8 cellular contexts compared by ENCODE assay signal in genomic region chr2:200810967-200811335, GRCh38. TPM values are rescaled to one million over a fixed set of nuclear protein-coding genes. Genes with fewer than 3 reads are reported as not detected.
DNase-seq lines count a peak whose midpoint lies in the region; ATAC-seq and TF ChIP-seq lines count a peak whose summit lies in the region.

No MANE protein-coding gene starts in this region.

- H3K4me2 ChIP-seq in SK-N-SH = peak overlapping the region; percentile 82

- intact Hi-C loops in esophagus squamous epithelium (cut with DNase I) = loop anchor here (5.0 kb wide), 2 partner anchors 51 to 94 kb away; partner anchors contain the start of gene CLK1

- peak overlapping the region; percentile 77 to 98 for H3K27ac ChIP-seq in SK-N-SH (ENCODE audit: low read depth in 2 of 2, low read length in 1 of 2)
- peak overlapping the region; percentile 95 to 100 (median 99) for H3K27ac ChIP-seq in esophagus squamous epithelium

- H3K4me1 ChIP-seq in SK-N-SH (ENCODE audit: control insufficient read depth in 1 of 2, insufficient read depth in 2 of 2, low read depth in 1 of 2, low read length in 1 of 2) (peaks cover 12 to 20% of the 10 kb centered on the region in 2 experiments; a peak in 3 of 4 replicates), esophagus squamous epithelium (peaks cover 18 to 50% (median 35%) of the 10 kb centered on the region in 3 donors)

- no peaks in the 10 kb centered on the region for H3K27me3 Mint-ChIP-seq in progenitor cell of endocrine pancreas

- no peak for TF ChIP-seq RAD21 in SK-N-SH (IDR thresholded peaks at IDR 0.05; ENCODE audit: low read length)

- H3K9me3 ChIP-seq in SK-N-SH (no peaks in the 10 kb centered on the region), esophagus squamous epithelium (no peaks in the 10 kb centered on the region)

- peaks cover 37% of the 10 kb centered on the region for H4K20me1 ChIP-seq in SK-N-SH (ENCODE audit: insufficient read depth)

- H3K27ac Mint-ChIP-seq in progenitor cell of endocrine pancreas = peak overlapping the region; percentile 99

- 13% methylated on average over 10 of the region's 13 CpGs for WGBS in SK-N-SH (ENCODE audit: low lambda C conversion rate)
- WGBS in esophagus squamous epithelium, 2 donors = 7 to 10% methylated on average over 6 to 13 of the region's 13 CpGs

- CTCF ChIA-PET in SK-N-SH (lab: Yijun Ruan, JAX) = interaction anchor here (0.7 to 3.0 kb wide), 3 partner anchors 79 to 964 kb away, joined by 3 to 18 read pairs (median 3); partner anchors contain the start of gene NIF3L1

- peak overlapping the region; percentile 98 for H3K4me3 Mint-ChIP-seq in progenitor cell of endocrine pancreas (ENCODE audit: low read depth)

- peaks cover 42% of the 10 kb centered on the region for H3K79me2 ChIP-seq in SK-N-SH (ENCODE audit: insufficient read depth)

- H3K4me1 Mint-ChIP-seq in progenitor cell of endocrine pancreas (ENCODE audit: low read depth) = peaks cover 22% of the 10 kb centered on the region

- no peak for ATAC-seq in HG02798 (IDR thresholded peaks at IDR 0.05; ENCODE audit: poor library complexity, unreplicated experiment)

- H3K4me3 ChIP-seq in GM08714 (ENCODE audit: low read length) (peak overlapping the region; percentile 75; the same call in 1 of the 2 replicates), SK-N-SH (ENCODE audit: low read depth in 2 of 2, low read length in 1 of 2) (peak overlapping the region; percentile 76 to 87), esophagus squamous epithelium (peak overlapping the region; percentile 68 to 99 (median 90))

- TF ChIP-seq POLR2A in esophagus squamous epithelium (IDR thresholded peaks at IDR 0.05) = peak in 1 of 4 donors; percentile 46

- peak overlapping the region; percentile 57; the same call in 1 of the 2 replicates for H2AFZ ChIP-seq in SK-N-SH (ENCODE audit: low read depth)

- peak overlapping the region; percentile 98 for H3K9ac ChIP-seq in SK-N-SH

- H3K36me3 Mint-ChIP-seq in progenitor cell of endocrine pancreas (ENCODE audit: insufficient read depth) = peaks cover 15% of the 10 kb centered on the region

- H3K9me2 ChIP-seq in SK-N-SH = no peaks in the 10 kb centered on the region

- H3K36me3 ChIP-seq in SK-N-SH (replicated peaks in 1 of 2; ENCODE audit: control insufficient read depth in 1 of 2, insufficient read depth in 2 of 2, low read length in 1 of 2) (peaks cover 29 to 32% of the 10 kb centered on the region in 2 experiments), esophagus squamous epithelium (peaks cover 0 to 29% (median 0%) of the 10 kb centered on the region in 3 donors)

- no peak for TF ChIP-seq EP300 in SK-N-SH (IDR thresholded peaks at IDR 0.05; ENCODE audit: borderline replicate concordance in 1 of 2, low read depth in 1 of 2, low read length in 1 of 2)

- DNase-seq in SK-N-SH = peak; percentile 25
- DNase-seq in esophagus squamous epithelium (lab: John Stamatoyannopoulos, UW) = no peak
- DNase-seq in progenitor cell of endocrine pancreas (ENCODE audit: low spot score, unreplicated experiment) = no peak
- DNase-seq in NCI-H2029 treated with DMSO at 0.1 percent for 48 hours (lab: John Stamatoyannopoulos, UW) = no peak
- no peak for DNase-seq in NCI-H69 (lab: John Stamatoyannopoulos, UW)
- no peak for DNase-seq in NCI-H524 (lab: John Stamatoyannopoulos, UW)

- H3F3A ChIP-seq in SK-N-SH (replicated peaks; ENCODE audit: insufficient read depth) = peaks cover 12% of the 10 kb centered on the region

- H3K9me3 Mint-ChIP-seq in progenitor cell of endocrine pancreas (ENCODE audit: low read depth) = no peaks in the 10 kb centered on the region

- TF ChIP-seq CTCF in SK-N-SH (IDR thresholded peaks at IDR 0.05) = no peak
- TF ChIP-seq CTCF in esophagus squamous epithelium (IDR thresholded peaks at IDR 0.05) = no peak
- TF ChIP-seq CTCF in progenitor cell of endocrine pancreas (IDR thresholded peaks at IDR 0.05; ENCODE audit: unreplicated experiment) = no peak

- H3K27me3 ChIP-seq in SK-N-SH (ENCODE audit: insufficient read depth) (no peaks in the 10 kb centered on the region), esophagus squamous epithelium (no peaks in the 10 kb centered on the region)

- POLR2A ChIA-PET in SK-N-SH (lab: Yijun Ruan, JAX) = interaction anchor here (1.0 to 2.0 kb wide), 2 partner anchors 53 to 98 kb away, joined by 4 to 6 read pairs; partner anchors contain the start of gene CLK1

TF ChIP-seq in SK-N-SH, 30 proteins besides CTCF, POLR2A, EP300 and RAD21 (continues in another document):
- TF ChIP-seq, protein P1, sequence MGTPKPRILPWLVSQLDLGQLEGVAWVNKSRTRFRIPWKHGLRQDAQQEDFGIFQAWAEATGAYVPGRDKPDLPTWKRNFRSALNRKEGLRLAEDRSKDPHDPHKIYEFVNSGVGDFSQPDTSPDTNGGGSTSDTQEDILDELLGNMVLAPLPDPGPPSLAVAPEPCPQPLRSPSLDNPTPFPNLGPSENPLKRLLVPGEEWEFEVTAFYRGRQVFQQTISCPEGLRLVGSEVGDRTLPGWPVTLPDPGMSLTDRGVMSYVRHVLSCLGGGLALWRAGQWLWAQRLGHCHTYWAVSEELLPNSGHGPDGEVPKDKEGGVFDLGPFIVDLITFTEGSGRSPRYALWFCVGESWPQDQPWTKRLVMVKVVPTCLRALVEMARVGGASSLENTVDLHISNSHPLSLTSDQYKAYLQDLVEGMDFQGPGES (IDR thresholded peaks at IDR 0.05; ENCODE audit: low read depth, low read length) = 0 out of 2 replicates have a peak, but pooled peaks have one; percentile 51
- TF ChIP-seq SMC3 (IDR thresholded peaks at IDR 0.05; ENCODE audit: low read depth, low read length) = no peak
- TF ChIP-seq, protein P2, sequence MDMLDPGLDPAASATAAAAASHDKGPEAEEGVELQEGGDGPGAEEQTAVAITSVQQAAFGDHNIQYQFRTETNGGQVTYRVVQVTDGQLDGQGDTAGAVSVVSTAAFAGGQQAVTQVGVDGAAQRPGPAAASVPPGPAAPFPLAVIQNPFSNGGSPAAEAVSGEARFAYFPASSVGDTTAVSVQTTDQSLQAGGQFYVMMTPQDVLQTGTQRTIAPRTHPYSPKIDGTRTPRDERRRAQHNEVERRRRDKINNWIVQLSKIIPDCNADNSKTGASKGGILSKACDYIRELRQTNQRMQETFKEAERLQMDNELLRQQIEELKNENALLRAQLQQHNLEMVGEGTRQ (IDR thresholded peaks at IDR 0.05; ENCODE audit: borderline replicate concordance, low read depth, low read length) = no peak
- TF ChIP-seq RFX5 (IDR thresholded peaks at IDR 0.05; ENCODE audit: low read length) = no peak
- no peak for TF ChIP-seq RCOR1 (IDR thresholded peaks at IDR 0.05; ENCODE audit: low read length)
- no peak for TF ChIP-seq SIN3A (IDR thresholded peaks at IDR 0.05; ENCODE audit: borderline replicate concordance, low read depth, low read length)
- no peak for TF ChIP-seq YY1 (IDR thresholded peaks at IDR 0.05; ENCODE audit: low read depth)
- TF ChIP-seq JUND (IDR thresholded peaks at IDR 0.05) = no peak
- TF ChIP-seq, protein P3, sequence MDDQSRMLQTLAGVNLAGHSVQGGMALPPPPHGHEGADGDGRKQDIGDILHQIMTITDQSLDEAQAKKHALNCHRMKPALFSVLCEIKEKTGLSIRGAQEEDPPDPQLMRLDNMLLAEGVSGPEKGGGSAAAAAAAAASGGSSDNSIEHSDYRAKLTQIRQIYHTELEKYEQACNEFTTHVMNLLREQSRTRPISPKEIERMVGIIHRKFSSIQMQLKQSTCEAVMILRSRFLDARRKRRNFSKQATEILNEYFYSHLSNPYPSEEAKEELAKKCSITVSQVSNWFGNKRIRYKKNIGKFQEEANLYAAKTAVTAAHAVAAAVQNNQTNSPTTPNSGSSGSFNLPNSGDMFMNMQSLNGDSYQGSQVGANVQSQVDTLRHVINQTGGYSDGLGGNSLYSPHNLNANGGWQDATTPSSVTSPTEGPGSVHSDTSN (IDR thresholded peaks at IDR 0.05) = no peak
- TF ChIP-seq MEF2A (IDR thresholded peaks at IDR 0.05; ENCODE audit: borderline replicate concordance, low read depth) = no peak
- TF ChIP-seq TAF1 (IDR thresholded peaks at IDR 0.05; ENCODE audit: borderline replicate concordance, low read depth, low read length) = no peak
- TF ChIP-seq, protein P4, sequence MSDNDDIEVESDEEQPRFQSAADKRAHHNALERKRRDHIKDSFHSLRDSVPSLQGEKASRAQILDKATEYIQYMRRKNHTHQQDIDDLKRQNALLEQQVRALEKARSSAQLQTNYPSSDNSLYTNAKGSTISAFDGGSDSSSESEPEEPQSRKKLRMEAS (IDR thresholded peaks at IDR 0.05; ENCODE audit: low read depth) = no peak
- TF ChIP-seq GATA2 (CRISPR knock-in tag; IDR thresholded peaks at IDR 0.05) = peak; percentile 38; the same call in 1 of the 2 replicates
- TF ChIP-seq ZBTB33 (IDR thresholded peaks at IDR 0.05; ENCODE audit: borderline replicate concordance, low read depth) = no peak
- no peak for TF ChIP-seq NRF1 (IDR thresholded peaks at IDR 0.05; ENCODE audit: low read depth, low read length)
- TF ChIP-seq FOXM1 (IDR thresholded peaks at IDR 0.05; ENCODE audit: low read depth) = no peak
- no peak for TF ChIP-seq NFIC (IDR thresholded peaks at IDR 0.05; ENCODE audit: borderline replicate concordance)

RNA-seq across cellular contexts. Expression of gene BZW1, which starts 0.8 kb away (rescaled TPM):
- 131 and 163 TPM in 2 replicates for polyA plus RNA-seq in SK-N-SH (2012; rRNA removed)
- polyA plus RNA-seq in SK-N-SH (2012; cell fraction: cytosol; rRNA removed) = 164 and 173 TPM in 2 replicates
- polyA plus RNA-seq in SK-N-SH (2012; cell fraction: nucleus; rRNA removed) = 68.4 and 126 TPM in 2 replicates
- 100 to 1,000 TPM; 129 to 303 (median 251) TPM for total RNA-seq in esophagus squamous epithelium
- 246 and 248 TPM in 2 replicates for total RNA-seq in progenitor cell of endocrine pancreas

RNA-seq across cellular contexts. Expression of gene CLK1, which starts 53.5 kb away (rescaled TPM):
- 31.1 and 40.1 TPM in 2 replicates for polyA plus RNA-seq in SK-N-SH (2012; rRNA removed)
- 17.8 and 23.5 TPM in 2 replicates for polyA plus RNA-seq in SK-N-SH (2012; cell fraction: cytosol; rRNA removed)
- polyA plus RNA-seq in SK-N-SH (2012; cell fraction: nucleus; rRNA removed) = 86.8 and 181 TPM in 2 replicates
- total RNA-seq in esophagus squamous epithelium (100 to 1,000 TPM in 1 of 4 donors, 10 to 100 TPM in 3; 59.4 to 161 (median 74.7) TPM), progenitor cell of endocrine pancreas (128 and 129 TPM in 2 replicates)
